ENCODE assay signal across 8 cellular contexts in genomic region chr20:38633577-38634093, GRCh38. TPM values are rescaled to one million over a fixed set of nuclear protein-coding genes. Genes with fewer than 3 reads are reported as not detected.
DNase-seq lines count a peak whose midpoint lies in the region; ATAC-seq lines count a peak whose summit lies in the region.

No MANE protein-coding gene starts in this region.

- H3K79me2 ChIP-seq in mesendoderm (ENCODE audit: control insufficient read depth, insufficient read depth, low read length): no peaks in the 10 kb centered on the region

- H2BK15ac ChIP-seq in mesendoderm (replicated peaks; ENCODE audit: low read depth): no peak overlapping the region

- no peak overlapping the region for H2BK120ac ChIP-seq in mesendoderm (ENCODE audit: low read depth, low read length)

- H3K4me1 Mint-ChIP-seq in activated CD4-positive, alpha-beta T cell treated with anti-CD3 and anti-CD28 coated beads, Interleukin-2, amount 10 ng/mL, durations not matched to agents 24 days and 14 days: peaks cover 8% of the 10 kb centered on the region
- peaks cover 7% of the 10 kb centered on the region for H3K4me1 Mint-ChIP-seq in stimulated activated effector memory CD8-positive, alpha-beta T cell treated with anti-CD3 and anti-CD28 coated beads, Interleukin-12 subunit alpha, Interleukin-12 subunit beta, amount 100 ng/mL, for 72 hours

- peak overlapping the region; percentile 25 for H3K56ac ChIP-seq in mesendoderm (ENCODE audit: low read length)

- no peak overlapping the region for H3K4me2 ChIP-seq in mesendoderm (ENCODE audit: low read length)

- peak; percentile 59 for ATAC-seq in HG03045 (IDR thresholded peaks at IDR 0.05; ENCODE audit: unreplicated experiment)
- ATAC-seq in stimulated activated effector memory CD8-positive, alpha-beta T cell treated with anti-CD3 and anti-CD28 coated beads, Interleukin-12 subunit alpha, Interleukin-12 subunit beta, amount 100 ng/mL, for 72 hours: peak; percentile 84

- no peaks in the 10 kb centered on the region for H3K27me3 ChIP-seq in mesendoderm (ENCODE audit: insufficient read depth, low read length, poor library complexity)

- no peak overlapping the region for H3K4me3 ChIP-seq in mesendoderm (ENCODE audit: low read length)

- no peak overlapping the region for H3K23ac ChIP-seq in mesendoderm (ENCODE audit: low read length)

- no peak overlapping the region for H3K9ac ChIP-seq in mesendoderm (ENCODE audit: low read length)

- no peak overlapping the region for H2AK5ac ChIP-seq in mesendoderm (ENCODE audit: low read length)

- H4K8ac ChIP-seq in mesendoderm (ENCODE audit: low read depth, low read length): no peak overlapping the region

- no peaks in the 10 kb centered on the region for H3K9me3 Mint-ChIP-seq in activated CD4-positive, alpha-beta T cell treated with anti-CD3 and anti-CD28 coated beads, Interleukin-2, amount 10 ng/mL, durations not matched to agents 24 days and 14 days
- H3K9me3 Mint-ChIP-seq in stimulated activated effector memory CD8-positive, alpha-beta T cell treated with anti-CD3 and anti-CD28 coated beads, Interleukin-12 subunit alpha, Interleukin-12 subunit beta, amount 100 ng/mL, for 72 hours: no peaks in the 10 kb centered on the region

- no peak overlapping the region for H4K5ac ChIP-seq in mesendoderm (ENCODE audit: low read length)

- H3K27ac Mint-ChIP-seq in activated CD4-positive, alpha-beta T cell treated with anti-CD3 and anti-CD28 coated beads, Interleukin-2, amount 10 ng/mL, durations not matched to agents 24 days and 14 days: no peak overlapping the region
- no peak overlapping the region for H3K27ac Mint-ChIP-seq in stimulated activated effector memory CD8-positive, alpha-beta T cell treated with anti-CD3 and anti-CD28 coated beads, Interleukin-12 subunit alpha, Interleukin-12 subunit beta, amount 100 ng/mL, for 72 hours

- no peak overlapping the region for H3K4me3 Mint-ChIP-seq in activated CD4-positive, alpha-beta T cell treated with anti-CD3 and anti-CD28 coated beads, Interleukin-2, amount 10 ng/mL, durations not matched to agents 24 days and 14 days
- no peak overlapping the region for H3K4me3 Mint-ChIP-seq in stimulated activated effector memory CD8-positive, alpha-beta T cell treated with anti-CD3 and anti-CD28 coated beads, Interleukin-12 subunit alpha, Interleukin-12 subunit beta, amount 100 ng/mL, for 72 hours

- DNase-seq in DMS79 (lab: John Stamatoyannopoulos, UW): peak; percentile 34
- DNase-seq in NCI-H524 treated with DMSO at 0.1 percent for 48 hours (lab: John Stamatoyannopoulos, UW): peak; percentile 43
- peak; percentile 88 for DNase-seq in activated CD4-positive, alpha-beta T cell treated with anti-CD3 and anti-CD28 coated beads, Interleukin-2, amount 10 ng/mL, durations not matched to agents 24 days and 14 days
- peak; percentile 17 to 55 for DNase-seq in dermis microvascular lymphatic vessel endothelial cell (ENCODE audit: low read depth in 2 of 2)
- peak; percentile 86 for DNase-seq in mesendoderm
- peak; percentile 59 to 82 for DNase-seq in stimulated activated effector memory CD8-positive, alpha-beta T cell treated with anti-CD3 and anti-CD28 coated beads, Interleukin-12 subunit alpha, Interleukin-12 subunit beta, amount 100 ng/mL, for 72 hours (ENCODE audit: low spot score in 2 of 2)
- no peak for DNase-seq in posterior vena cava (ENCODE audit: low spot score)

- no peaks in the 10 kb centered on the region for H3K79me1 ChIP-seq in mesendoderm (ENCODE audit: low read length)

- WGBS in mesendoderm (ENCODE audit: extremely low coverage, insufficient coverage, low lambda C conversion rate): no CpG with 5 or more reads among the region's 13 CpGs

- no peaks in the 10 kb centered on the region for H3K36me3 ChIP-seq in mesendoderm (ENCODE audit: control insufficient read depth, insufficient read depth, low read length)

- H3K4me1 ChIP-seq in mesendoderm (ENCODE audit: control insufficient read depth, low read depth, low read length): no peaks in the 10 kb centered on the region

- peaks cover 11% of the 10 kb centered on the region for H3K27me3 Mint-ChIP-seq in activated CD4-positive, alpha-beta T cell treated with anti-CD3 and anti-CD28 coated beads, Interleukin-2, amount 10 ng/mL, durations not matched to agents 24 days and 14 days

- H2BK5ac ChIP-seq in mesendoderm (ENCODE audit: low read length): no peak overlapping the region

- H3K36me3 Mint-ChIP-seq in activated CD4-positive, alpha-beta T cell treated with anti-CD3 and anti-CD28 coated beads, Interleukin-2, amount 10 ng/mL, durations not matched to agents 24 days and 14 days (ENCODE audit: low read depth): no peaks in the 10 kb centered on the region
- H3K36me3 Mint-ChIP-seq in stimulated activated effector memory CD8-positive, alpha-beta T cell treated with anti-CD3 and anti-CD28 coated beads, Interleukin-12 subunit alpha, Interleukin-12 subunit beta, amount 100 ng/mL, for 72 hours: no peaks in the 10 kb centered on the region

- H3K4ac ChIP-seq in mesendoderm (ENCODE audit: low read depth, low read length): no peak overlapping the region

- H3K27ac ChIP-seq in mesendoderm (ENCODE audit: low read depth, low read length): no peak overlapping the region

- no peak overlapping the region for H3K18ac ChIP-seq in mesendoderm (ENCODE audit: low read length)

- intact Hi-C loops in activated CD4-positive, alpha-beta T cell treated with anti-CD3 and anti-CD28 coated beads, Interleukin-2, amount 10 ng/mL, durations not matched to agents 24 days and 14 days (cut with micrococcal nuclease): loop anchor here (5.0 kb wide), 1 partner anchor 99 kb away; no protein-coding TSS in a partner anchor
- intact Hi-C loops in posterior vena cava (cut with DNase I): no loop called here

RNA-seq across cellular contexts. Expression of gene ARHGAP40, which starts 32.0 kb away (rescaled TPM):
- total RNA-seq in activated CD4-positive, alpha-beta T cell treated with anti-CD3 and anti-CD28 coated beads, Interleukin-2, amount 10 ng/mL, durations not matched to agents 24 days and 14 days: not detected in 2 replicates
- total RNA-seq in dermis microvascular lymphatic vessel endothelial cell: not detected in 2 replicates
- 12.3 TPM for polyA plus RNA-seq in mesendoderm (2013, experiment 1 of 2)
- 13.1 TPM for polyA plus RNA-seq in mesendoderm (2013, experiment 2 of 2)
- not detected for total RNA-seq in posterior vena cava

RNA-seq across cellular contexts. Expression of gene ADIG, which starts 52.6 kb away (rescaled TPM):
- not detected in 2 replicates for total RNA-seq in activated CD4-positive, alpha-beta T cell treated with anti-CD3 and anti-CD28 coated beads, Interleukin-2, amount 10 ng/mL, durations not matched to agents 24 days and 14 days
- total RNA-seq in dermis microvascular lymphatic vessel endothelial cell: not detected in 2 replicates
- not detected for polyA plus RNA-seq in mesendoderm (2013, experiment 1 of 2)
- not detected for polyA plus RNA-seq in mesendoderm (2013, experiment 2 of 2)
- not detected for total RNA-seq in posterior vena cava
